ENCODE assay signal across 1 cellular context in the genomic region with DNA sequence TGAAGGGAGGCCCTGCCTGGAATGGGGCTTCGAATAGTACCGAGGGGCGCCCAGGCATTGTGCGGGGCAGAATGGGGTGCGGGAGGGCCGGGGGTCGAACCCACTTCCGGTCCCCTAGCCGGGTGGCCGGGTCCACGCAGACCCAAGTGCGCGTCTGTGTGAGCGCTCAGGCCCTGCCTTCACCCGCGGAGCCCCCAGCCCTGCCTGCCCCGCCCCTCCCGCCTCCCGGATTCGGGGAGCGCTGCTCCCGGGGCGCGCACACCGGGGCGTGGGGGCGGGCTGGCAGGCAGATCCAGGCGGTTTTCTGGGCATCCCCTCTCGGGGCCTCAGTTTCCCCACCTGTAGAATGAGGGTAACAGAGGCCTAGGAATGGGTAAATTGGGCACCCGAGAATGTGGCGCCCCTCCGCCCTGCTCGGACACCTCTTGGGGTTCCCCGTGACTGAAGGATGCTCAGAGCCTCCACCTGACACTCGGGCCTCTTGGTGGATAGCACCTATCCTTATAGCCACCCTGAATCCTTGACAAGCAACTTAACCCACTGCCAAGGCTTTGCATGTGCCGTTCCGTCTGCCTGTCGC.
A peak's percentile ranks its signal among the peaks of the same experiment; 100 is the strongest.
TF ChIP-seq lines count a peak whose summit lies in the region.

No MANE protein-coding gene starts in this region.

TF ChIP-seq in GM12878, 131 proteins besides CTCF, POLR2A, EP300 and RAD21 (continues in another document):
- no peak for TF ChIP-seq TCF12 (IDR thresholded peaks at IDR 0.05; ENCODE audit: low read depth, low read length)
- TF ChIP-seq ETV6 (conservative IDR thresholded peaks at IDR 0.05 in 1 of 2, IDR thresholded peaks at IDR 0.05 in 1 of 2; ENCODE audit: borderline replicate concordance in 1 of 2, low read depth in 1 of 2), result no peak
- no peak for TF ChIP-seq ZNF384 (IDR thresholded peaks at IDR 0.05; ENCODE audit: borderline replicate concordance, low read depth, low read length)
- TF ChIP-seq SIN3A (IDR thresholded peaks at IDR 0.05; ENCODE audit: low read depth, low read length), result no peak
- TF ChIP-seq, protein P1, sequence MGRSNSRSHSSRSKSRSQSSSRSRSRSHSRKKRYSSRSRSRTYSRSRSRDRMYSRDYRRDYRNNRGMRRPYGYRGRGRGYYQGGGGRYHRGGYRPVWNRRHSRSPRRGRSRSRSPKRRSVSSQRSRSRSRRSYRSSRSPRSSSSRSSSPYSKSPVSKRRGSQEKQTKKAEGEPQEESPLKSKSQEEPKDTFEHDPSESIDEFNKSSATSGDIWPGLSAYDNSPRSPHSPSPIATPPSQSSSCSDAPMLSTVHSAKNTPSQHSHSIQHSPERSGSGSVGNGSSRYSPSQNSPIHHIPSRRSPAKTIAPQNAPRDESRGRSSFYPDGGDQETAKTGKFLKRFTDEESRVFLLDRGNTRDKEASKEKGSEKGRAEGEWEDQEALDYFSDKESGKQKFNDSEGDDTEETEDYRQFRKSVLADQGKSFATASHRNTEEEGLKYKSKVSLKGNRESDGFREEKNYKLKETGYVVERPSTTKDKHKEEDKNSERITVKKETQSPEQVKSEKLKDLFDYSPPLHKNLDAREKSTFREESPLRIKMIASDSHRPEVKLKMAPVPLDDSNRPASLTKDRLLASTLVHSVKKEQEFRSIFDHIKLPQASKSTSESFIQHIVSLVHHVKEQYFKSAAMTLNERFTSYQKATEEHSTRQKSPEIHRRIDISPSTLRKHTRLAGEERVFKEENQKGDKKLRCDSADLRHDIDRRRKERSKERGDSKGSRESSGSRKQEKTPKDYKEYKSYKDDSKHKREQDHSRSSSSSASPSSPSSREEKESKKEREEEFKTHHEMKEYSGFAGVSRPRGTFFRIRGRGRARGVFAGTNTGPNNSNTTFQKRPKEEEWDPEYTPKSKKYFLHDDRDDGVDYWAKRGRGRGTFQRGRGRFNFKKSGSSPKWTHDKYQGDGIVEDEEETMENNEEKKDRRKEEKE (IDR thresholded peaks at IDR 0.05), result no peak
- TF ChIP-seq ZNF207 (IDR thresholded peaks at IDR 0.05; ENCODE audit: borderline replicate concordance), result no peak
- no peak for TF ChIP-seq KLF5 (IDR thresholded peaks at IDR 0.05; ENCODE audit: partially characterized antibody)
- TF ChIP-seq, protein P2, sequence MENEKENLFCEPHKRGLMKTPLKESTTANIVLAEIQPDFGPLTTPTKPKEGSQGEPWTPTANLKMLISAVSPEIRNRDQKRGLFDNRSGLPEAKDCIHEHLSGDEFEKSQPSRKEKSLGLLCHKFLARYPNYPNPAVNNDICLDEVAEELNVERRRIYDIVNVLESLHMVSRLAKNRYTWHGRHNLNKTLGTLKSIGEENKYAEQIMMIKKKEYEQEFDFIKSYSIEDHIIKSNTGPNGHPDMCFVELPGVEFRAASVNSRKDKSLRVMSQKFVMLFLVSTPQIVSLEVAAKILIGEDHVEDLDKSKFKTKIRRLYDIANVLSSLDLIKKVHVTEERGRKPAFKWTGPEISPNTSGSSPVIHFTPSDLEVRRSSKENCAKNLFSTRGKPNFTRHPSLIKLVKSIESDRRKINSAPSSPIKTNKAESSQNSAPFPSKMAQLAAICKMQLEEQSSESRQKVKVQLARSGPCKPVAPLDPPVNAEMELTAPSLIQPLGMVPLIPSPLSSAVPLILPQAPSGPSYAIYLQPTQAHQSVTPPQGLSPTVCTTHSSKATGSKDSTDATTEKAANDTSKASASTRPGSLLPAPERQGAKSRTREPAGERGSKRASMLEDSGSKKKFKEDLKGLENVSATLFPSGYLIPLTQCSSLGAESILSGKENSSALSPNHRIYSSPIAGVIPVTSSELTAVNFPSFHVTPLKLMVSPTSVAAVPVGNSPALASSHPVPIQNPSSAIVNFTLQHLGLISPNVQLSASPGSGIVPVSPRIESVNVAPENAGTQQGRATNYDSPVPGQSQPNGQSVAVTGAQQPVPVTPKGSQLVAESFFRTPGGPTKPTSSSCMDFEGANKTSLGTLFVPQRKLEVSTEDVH (IDR thresholded peaks at IDR 0.05; ENCODE audit: low read depth, partially characterized antibody), result no peak
- TF ChIP-seq, protein P3, sequence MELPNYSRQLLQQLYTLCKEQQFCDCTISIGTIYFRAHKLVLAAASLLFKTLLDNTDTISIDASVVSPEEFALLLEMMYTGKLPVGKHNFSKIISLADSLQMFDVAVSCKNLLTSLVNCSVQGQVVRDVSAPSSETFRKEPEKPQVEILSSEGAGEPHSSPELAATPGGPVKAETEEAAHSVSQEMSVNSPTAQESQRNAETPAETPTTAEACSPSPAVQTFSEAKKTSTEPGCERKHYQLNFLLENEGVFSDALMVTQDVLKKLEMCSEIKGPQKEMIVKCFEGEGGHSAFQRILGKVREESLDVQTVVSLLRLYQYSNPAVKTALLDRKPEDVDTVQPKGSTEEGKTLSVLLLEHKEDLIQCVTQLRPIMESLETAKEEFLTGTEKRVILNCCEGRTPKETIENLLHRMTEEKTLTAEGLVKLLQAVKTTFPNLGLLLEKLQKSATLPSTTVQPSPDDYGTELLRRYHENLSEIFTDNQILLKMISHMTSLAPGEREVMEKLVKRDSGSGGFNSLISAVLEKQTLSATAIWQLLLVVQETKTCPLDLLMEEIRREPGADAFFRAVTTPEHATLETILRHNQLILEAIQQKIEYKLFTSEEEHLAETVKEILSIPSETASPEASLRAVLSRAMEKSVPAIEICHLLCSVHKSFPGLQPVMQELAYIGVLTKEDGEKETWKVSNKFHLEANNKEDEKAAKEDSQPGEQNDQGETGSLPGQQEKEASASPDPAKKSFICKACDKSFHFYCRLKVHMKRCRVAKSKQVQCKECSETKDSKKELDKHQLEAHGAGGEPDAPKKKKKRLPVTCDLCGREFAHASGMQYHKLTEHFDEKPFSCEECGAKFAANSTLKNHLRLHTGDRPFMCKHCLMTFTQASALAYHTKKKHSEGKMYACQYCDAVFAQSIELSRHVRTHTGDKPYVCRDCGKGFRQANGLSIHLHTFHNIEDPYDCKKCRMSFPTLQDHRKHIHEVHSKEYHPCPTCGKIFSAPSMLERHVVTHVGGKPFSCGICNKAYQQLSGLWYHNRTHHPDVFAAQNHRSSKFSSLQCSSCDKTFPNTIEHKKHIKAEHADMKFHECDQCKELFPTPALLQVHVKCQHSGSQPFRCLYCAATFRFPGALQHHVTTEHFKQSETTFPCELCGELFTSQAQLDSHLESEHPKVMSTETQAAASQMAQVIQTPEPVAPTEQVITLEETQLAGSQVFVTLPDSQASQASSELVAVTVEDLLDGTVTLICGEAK (IDR thresholded peaks at IDR 0.05; ENCODE audit: borderline replicate concordance), result no peak
- TF ChIP-seq LARP7 (IDR thresholded peaks at IDR 0.05), result no peak
- no peak for TF ChIP-seq MTA3 (IDR thresholded peaks at IDR 0.05; ENCODE audit: borderline replicate concordance, low read length)
- peak; percentile 71; the same call in 1 of the 2 replicates for TF ChIP-seq GATAD2B (conservative IDR thresholded peaks at IDR 0.05; ENCODE audit: low read depth)
- TF ChIP-seq EED (IDR thresholded peaks at IDR 0.05; ENCODE audit: low read depth), result no peak
- no peak for TF ChIP-seq MXI1 (IDR thresholded peaks at IDR 0.05; ENCODE audit: low read depth, low read length)
- TF ChIP-seq CHD1 (IDR thresholded peaks at IDR 0.05; ENCODE audit: low read depth, low read length), result no peak
- TF ChIP-seq FOXM1 (IDR thresholded peaks at IDR 0.05; ENCODE audit: low read depth, low read length), result no peak
- no peak; the same call in 1 of the 2 replicates for TF ChIP-seq BACH1 (IDR thresholded peaks at IDR 0.05; ENCODE audit: borderline replicate concordance)
- no peak for TF ChIP-seq KDM1A (IDR thresholded peaks at IDR 0.05; ENCODE audit: borderline replicate concordance)
- TF ChIP-seq ZNF592 (IDR thresholded peaks at IDR 0.05), result no peak
- TF ChIP-seq HCFC1 (IDR thresholded peaks at IDR 0.05; ENCODE audit: low read length), result no peak
- peak in 1 of 2 experiments; percentile 10; a peak in 1 of 3 replicates for TF ChIP-seq EGR1 (IDR thresholded peaks at IDR 0.05; ENCODE audit: borderline replicate concordance in 1 of 2, low read depth in 2 of 2, low read length in 2 of 2)
- TF ChIP-seq, protein P4, sequence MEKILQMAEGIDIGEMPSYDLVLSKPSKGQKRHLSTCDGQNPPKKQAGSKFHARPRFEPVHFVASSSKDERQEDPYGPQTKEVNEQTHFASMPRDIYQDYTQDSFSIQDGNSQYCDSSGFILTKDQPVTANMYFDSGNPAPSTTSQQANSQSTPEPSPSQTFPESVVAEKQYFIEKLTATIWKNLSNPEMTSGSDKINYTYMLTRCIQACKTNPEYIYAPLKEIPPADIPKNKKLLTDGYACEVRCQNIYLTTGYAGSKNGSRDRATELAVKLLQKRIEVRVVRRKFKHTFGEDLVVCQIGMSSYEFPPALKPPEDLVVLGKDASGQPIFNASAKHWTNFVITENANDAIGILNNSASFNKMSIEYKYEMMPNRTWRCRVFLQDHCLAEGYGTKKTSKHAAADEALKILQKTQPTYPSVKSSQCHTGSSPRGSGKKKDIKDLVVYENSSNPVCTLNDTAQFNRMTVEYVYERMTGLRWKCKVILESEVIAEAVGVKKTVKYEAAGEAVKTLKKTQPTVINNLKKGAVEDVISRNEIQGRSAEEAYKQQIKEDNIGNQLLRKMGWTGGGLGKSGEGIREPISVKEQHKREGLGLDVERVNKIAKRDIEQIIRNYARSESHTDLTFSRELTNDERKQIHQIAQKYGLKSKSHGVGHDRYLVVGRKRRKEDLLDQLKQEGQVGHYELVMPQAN (conservative IDR thresholded peaks at IDR 0.05), result 0 out of 2 replicates have a peak, but pooled peaks have one; percentile 9
- TF ChIP-seq HDAC2 (IDR thresholded peaks at IDR 0.05), result no peak
- TF ChIP-seq E2F4 (IDR thresholded peaks at IDR 0.05; ENCODE audit: low read depth, low read length), result no peak
- TF ChIP-seq NR2F1 (conservative IDR thresholded peaks at IDR 0.05), result 0 out of 2 replicates have a peak, but pooled peaks have one; percentile 25
- 0 out of 2 replicates have a peak, but pooled peaks have one; percentile 9 for TF ChIP-seq RB1 (IDR thresholded peaks at IDR 0.05; ENCODE audit: borderline replicate concordance)
- TF ChIP-seq STAT1 (conservative IDR thresholded peaks at IDR 0.05), result no peak
- TF ChIP-seq TBL1XR1 (IDR thresholded peaks at IDR 0.05; ENCODE audit: low read depth, low read length), result no peak
- TF ChIP-seq, protein P5, sequence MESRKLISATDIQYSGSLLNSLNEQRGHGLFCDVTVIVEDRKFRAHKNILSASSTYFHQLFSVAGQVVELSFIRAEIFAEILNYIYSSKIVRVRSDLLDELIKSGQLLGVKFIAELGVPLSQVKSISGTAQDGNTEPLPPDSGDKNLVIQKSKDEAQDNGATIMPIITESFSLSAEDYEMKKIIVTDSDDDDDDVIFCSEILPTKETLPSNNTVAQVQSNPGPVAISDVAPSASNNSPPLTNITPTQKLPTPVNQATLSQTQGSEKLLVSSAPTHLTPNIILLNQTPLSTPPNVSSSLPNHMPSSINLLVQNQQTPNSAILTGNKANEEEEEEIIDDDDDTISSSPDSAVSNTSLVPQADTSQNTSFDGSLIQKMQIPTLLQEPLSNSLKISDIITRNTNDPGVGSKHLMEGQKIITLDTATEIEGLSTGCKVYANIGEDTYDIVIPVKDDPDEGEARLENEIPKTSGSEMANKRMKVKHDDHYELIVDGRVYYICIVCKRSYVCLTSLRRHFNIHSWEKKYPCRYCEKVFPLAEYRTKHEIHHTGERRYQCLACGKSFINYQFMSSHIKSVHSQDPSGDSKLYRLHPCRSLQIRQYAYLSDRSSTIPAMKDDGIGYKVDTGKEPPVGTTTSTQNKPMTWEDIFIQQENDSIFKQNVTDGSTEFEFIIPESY (IDR thresholded peaks at IDR 0.05), result no peak
